Comparison of ENCODE assay signal across 6 cellular contexts in genomic region chr16:67538666-67539101, GRCh38. TPM values are rescaled to one million over a fixed set of nuclear protein-coding genes. Genes with fewer than 3 reads are reported as not detected.
DNase-seq lines count a peak whose midpoint lies in the region; ATAC-seq and TF ChIP-seq lines count a peak whose summit lies in the region.

No MANE protein-coding gene starts in this region.

- peaks cover 0 to 23% (median 2%) of the 10 kb centered on the region in 3 experiments; a peak in 3 of 7 replicates for H3K36me3 Mint-ChIP-seq in H9 (ENCODE audit: insufficient read depth in 1 of 3, low read depth in 3 of 3)
- H3K36me3 Mint-ChIP-seq in central memory CD8-positive, alpha-beta T cell (ENCODE audit: insufficient read depth): peaks cover 16% of the 10 kb centered on the region

- no peaks in the 10 kb centered on the region for H3K9me3 ChIP-seq in H9 (ENCODE audit: control insufficient read depth, low read depth, low read length)
- no peaks in the 10 kb centered on the region for H3K9me3 ChIP-seq in neutrophil

- H3K9me3 Mint-ChIP-seq in H9: no peaks in the 10 kb centered on the region; a peak in 2 of 5 replicates
- H3K9me3 Mint-ChIP-seq in central memory CD8-positive, alpha-beta T cell: no peaks in the 10 kb centered on the region

- no CpG with 5 or more reads among the region's 23 CpGs for WGBS in H9 (ENCODE audit: extremely low coverage, insufficient read length, low lambda C conversion rate)

- no peak overlapping the region for H4K91ac ChIP-seq in H9 (ENCODE audit: insufficient read length, low read depth, low read length)

- no peak overlapping the region for H2BK120ac ChIP-seq in H9 (ENCODE audit: low read depth, low read length, poor library complexity, severe bottlenecking)

- no peak overlapping the region for H4K8ac ChIP-seq in H9 (replicated peaks; ENCODE audit: insufficient read length, low read depth, low read length)

- no peak overlapping the region for H3K27ac Mint-ChIP-seq in H9
- H3K27ac Mint-ChIP-seq in central memory CD8-positive, alpha-beta T cell (ENCODE audit: low read depth): no peak overlapping the region

- no peak overlapping the region for H2AK5ac ChIP-seq in H9 (ENCODE audit: insufficient read length, low read length)

- no peak overlapping the region for H2AFZ ChIP-seq in H9 (ENCODE audit: low read length)

- no peak overlapping the region for H3K27ac ChIP-seq in H9 (ENCODE audit: insufficient read length, low read depth, low read length)
- peak overlapping the region; percentile 76 for H3K27ac ChIP-seq in neutrophil

- H3K36me3 ChIP-seq in neutrophil: peaks cover 52% of the 10 kb centered on the region

- DNase-seq in H9 (peak; percentile 43), NCI-H128 (lab: John Stamatoyannopoulos, UW; ENCODE audit: unreplicated experiment) (no peak), NCI-H82 (lab: John Stamatoyannopoulos, UW) (no peak), putamen (ENCODE audit: low spot score) (no peak)
- no peak for DNase-seq in central memory CD8-positive, alpha-beta T cell (ENCODE audit: low spot score in 2 of 2)

- H2BK12ac ChIP-seq in H9 (ENCODE audit: insufficient read length, low read depth, low read length): no peak overlapping the region

- H3K27me3 ChIP-seq in H9 (ENCODE audit: insufficient read depth, low read length) (peaks cover 36% of the 10 kb centered on the region; the same call in 1 of the 2 replicates), neutrophil (peaks cover 32% of the 10 kb centered on the region)

- TF ChIP-seq CTCF in H9 (conservative IDR thresholded peaks at IDR 0.05) (no peak), neutrophil (IDR thresholded peaks at IDR 0.05) (no peak)

- peaks cover 15 to 24% of the 10 kb centered on the region in 2 experiments for H3K4me1 Mint-ChIP-seq in H9
- peaks cover 54% of the 10 kb centered on the region for H3K4me1 Mint-ChIP-seq in central memory CD8-positive, alpha-beta T cell

- no peaks in the 10 kb centered on the region for H3K79me2 ChIP-seq in H9 (ENCODE audit: insufficient read depth, low read length)

- H3K4me1 ChIP-seq in H9 (ENCODE audit: insufficient read depth, low read length) (peaks cover 2% of the 10 kb centered on the region; the same call in 1 of the 2 replicates), neutrophil (ENCODE audit: control insufficient read depth in 1 of 2, insufficient read depth in 1 of 2, low read depth in 1 of 2, low read length in 1 of 2) (peaks cover 29 to 32% of the 10 kb centered on the region in 2 experiments)

- no peak overlapping the region for H3K56ac ChIP-seq in H9 (ENCODE audit: insufficient read length, low read depth, low read length)

- H4K20me1 ChIP-seq in H9 (ENCODE audit: control insufficient read depth, insufficient read depth, insufficient read length): peaks cover 6% of the 10 kb centered on the region

- H3K27me3 Mint-ChIP-seq in H9 (ENCODE audit: low read depth): peaks cover 81% of the 10 kb centered on the region
- H3K27me3 Mint-ChIP-seq in central memory CD8-positive, alpha-beta T cell: no peaks in the 10 kb centered on the region

- H2BK15ac ChIP-seq in H9 (ENCODE audit: low read depth, low read length): no peak overlapping the region

- peaks cover 10% of the 10 kb centered on the region for H3K23me2 ChIP-seq in H9 (ENCODE audit: insufficient read length, low read depth, low read length, poor library complexity, severe bottlenecking)

- no peak overlapping the region for H3T11ph ChIP-seq in H9 (ENCODE audit: low read length)

- H3K4me2 ChIP-seq in H9 (ENCODE audit: insufficient read depth, insufficient read length, low read length): peak overlapping the region; percentile 50

- ATAC-seq in central memory CD8-positive, alpha-beta T cell (replicated peaks; ENCODE audit: extremely low read depth, poor library complexity, severe bottlenecking): no peak

- H3K9ac ChIP-seq in H9 (ENCODE audit: extremely low read depth, insufficient read length, low read length): no peak overlapping the region

- H4K5ac ChIP-seq in H9 (ENCODE audit: insufficient read length, low read depth, low read length): no peak overlapping the region

- H2BK5ac ChIP-seq in H9 (ENCODE audit: insufficient read length, low read length): no peak overlapping the region

- H3K4ac ChIP-seq in H9 (ENCODE audit: low read depth, low read length): no peak overlapping the region

- H3K4me3 Mint-ChIP-seq in H9: peak overlapping the region; percentile 52 to 76
- H3K4me3 Mint-ChIP-seq in central memory CD8-positive, alpha-beta T cell: peak overlapping the region; percentile 72

- no peaks in the 10 kb centered on the region for H3K79me1 ChIP-seq in H9 (ENCODE audit: insufficient read depth, low read depth, low read length, poor library complexity, severe bottlenecking)

- no peak overlapping the region for H3K18ac ChIP-seq in H9 (ENCODE audit: insufficient read length, low read depth, low read length)

- no peak overlapping the region for H3K23ac ChIP-seq in H9 (ENCODE audit: insufficient read length, low read depth, low read length)

- no peak overlapping the region for H2BK20ac ChIP-seq in H9 (ENCODE audit: low read depth, low read length, poor library complexity, severe bottlenecking)

- no peak overlapping the region for H3K14ac ChIP-seq in H9 (ENCODE audit: insufficient read depth, low read length)

- H3K4me3 ChIP-seq in neutrophil (ENCODE audit: low read depth in 1 of 2, low read length in 1 of 2): peak overlapping the region; percentile 88 to 94

RNA-seq across cellular contexts. Expression of gene RIPOR1, which starts 10.1 kb away (rescaled TPM):
- total RNA-seq in H9 (2021): 10.0 and 14.3 TPM in 2 replicates

RNA-seq across cellular contexts. Expression of gene CTCF, which starts 23.6 kb away (rescaled TPM):
- 87.3 and 88.5 TPM in 2 replicates for total RNA-seq in H9 (2021)

RNA-seq across cellular contexts. Expression of gene AGRP, which starts 55.3 kb away (rescaled TPM):
- not detected in 2 replicates for total RNA-seq in H9 (2021)

RNA-seq across cellular contexts. Expression of gene ATP6V0D1, which starts 57.7 kb away (rescaled TPM):
- total RNA-seq in H9 (2021): 39.8 and 43.0 TPM in 2 replicates
